1 cellular context compared by ENCODE assay signal in genomic region chr2:211067029-211067428, GRCh38.
TF ChIP-seq lines count a peak whose summit lies in the region.

No MANE protein-coding gene starts in this region.

TF ChIP-seq in GM23338, 12 proteins besides CTCF, POLR2A, EP300 and RAD21 (continued from another document):
- no peak for TF ChIP-seq ZNF462 (CRISPR knock-in tag; IDR thresholded peaks at IDR 0.05)
- no peak for TF ChIP-seq NANOG (IDR thresholded peaks at IDR 0.05; ENCODE audit: borderline replicate concordance)
- no peak for TF ChIP-seq ZNF114 (CRISPR knock-in tag; IDR thresholded peaks at IDR 0.05)
- TF ChIP-seq REST (IDR thresholded peaks at IDR 0.05; ENCODE audit: unreplicated experiment), result no peak
- no peak for TF ChIP-seq EZH2 (IDR thresholded peaks at IDR 0.05; ENCODE audit: low read depth, unreplicated experiment)
- TF ChIP-seq EZH2phosphoT487 (IDR thresholded peaks at IDR 0.05; ENCODE audit: unreplicated experiment), result no peak
- TF ChIP-seq POLR2AphosphoS5 (IDR thresholded peaks at IDR 0.05; ENCODE audit: low read depth), result no peak
